ENCODE assay signal across 11 cellular contexts in the genomic region with DNA sequence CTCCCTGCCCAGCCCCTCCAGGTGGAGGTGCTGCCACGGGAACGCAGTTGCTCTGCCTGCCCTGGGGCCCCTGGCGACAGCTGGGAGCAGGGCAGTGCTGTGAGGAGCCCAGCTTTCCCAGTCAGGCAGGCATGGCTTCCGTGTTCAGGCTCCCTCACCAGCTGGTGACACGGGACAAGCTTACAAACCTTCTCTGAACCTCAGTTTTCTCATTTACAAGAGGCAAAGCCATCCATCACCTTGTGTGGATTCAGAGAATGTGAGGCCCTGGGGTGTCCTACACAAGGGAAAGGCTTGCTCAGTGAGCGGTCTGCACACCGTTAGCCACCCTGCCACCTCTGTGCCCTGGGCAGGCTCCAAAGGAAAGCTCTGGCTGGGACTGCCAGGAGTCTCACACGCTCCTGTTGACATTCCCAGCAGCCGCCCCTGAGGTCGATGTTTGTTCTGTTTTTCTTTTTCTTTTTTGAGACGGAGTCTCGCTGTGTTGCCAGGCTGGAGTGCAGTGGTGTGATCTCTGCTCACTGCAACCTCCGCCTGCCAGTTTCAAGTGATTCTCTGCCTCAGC. TPM values are rescaled to one million over a fixed set of nuclear protein-coding genes. Genes with fewer than 3 reads are reported as not detected.
DNase-seq lines count a peak whose midpoint lies in the region; ATAC-seq and TF ChIP-seq lines count a peak whose summit lies in the region.
"Had no signal": no experiment of that assay in that cellular context is flagged by ENCODE, and none has a peak within 500 bp of the region (broad histone marks: within the 10 kb centered on the region; RNA-seq: fewer than 3 reads in every experiment).

No MANE protein-coding gene starts in this region.

- CTCF ChIA-PET in CD4-positive, alpha-beta T cell (lab: Charles Lee): interaction anchor here (0.7 to 2.7 kb wide), 6 partner anchors 12 to 51 kb away, joined by 3 to 15 read pairs (median 4); a partner anchor contains a TSS
- CTCF ChIA-PET in SK-N-SH (lab: Yijun Ruan, JAX): interaction anchor here (1.1 to 2.3 kb wide), 4 partner anchors 12 to 37 kb away, joined by 4 to 15 read pairs (median 5); no protein-coding TSS in a partner anchor

- H3K27me3 ChIP-seq in CD4-positive, alpha-beta T cell (ENCODE audit: control insufficient read depth, insufficient read depth, low read length): no peaks in the 10 kb centered on the region
- H3K27me3 ChIP-seq in endocrine pancreas (ENCODE audit: control insufficient read depth, insufficient read depth, low read length) (no peaks in the 10 kb centered on the region), SK-N-SH (ENCODE audit: insufficient read depth) (no peaks in the 10 kb centered on the region)

- TF ChIP-seq EP300 in SK-N-SH (IDR thresholded peaks at IDR 0.05; ENCODE audit: borderline replicate concordance in 1 of 2, low read depth in 1 of 2, low read length in 1 of 2): no peak

- WGBS in SK-N-SH (ENCODE audit: low lambda C conversion rate): 100% methylated on average over 3 of the region's 13 CpGs

- no peak overlapping the region for H2AFZ ChIP-seq in SK-N-SH (ENCODE audit: low read depth)
- H2AFZ ChIP-seq: parathyroid adenoma had no signal

- no peaks in the 10 kb centered on the region for H3K9me2 ChIP-seq in SK-N-SH

- H4K20me1 ChIP-seq in SK-N-SH (ENCODE audit: insufficient read depth): no peaks in the 10 kb centered on the region

- intact Hi-C loops in CD4-positive, alpha-beta T cell (cut with DNase I, micrococcal nuclease): loop anchor here in 1 of 2 experiments (2.0 to 5.0 kb wide), 2 partner anchors 34 to 110 kb away; a partner anchor contains a TSS

- ATAC-seq in CD4-positive, alpha-beta T cell (ENCODE audit: poor library complexity): no peak

- H3K4me2 ChIP-seq in SK-N-SH: no peak overlapping the region

- no peaks in the 10 kb centered on the region for H3K79me2 ChIP-seq in SK-N-SH (ENCODE audit: insufficient read depth)
- H3K79me2 ChIP-seq: parathyroid adenoma had no signal

- no peaks in the 10 kb centered on the region for H3K9me3 ChIP-seq in CD4-positive, alpha-beta T cell (ENCODE audit: control insufficient read depth, low read length)
- no peaks in the 10 kb centered on the region for H3K9me3 ChIP-seq in endocrine pancreas (ENCODE audit: control insufficient read depth, low read length)
- H3K9me3 ChIP-seq in SK-N-SH: no peaks in the 10 kb centered on the region

- TF ChIP-seq CTCF in CD4-positive, alpha-beta T cell (IDR thresholded peaks at IDR 0.05): no peak
- 0 out of 2 replicates have a peak, but pooled peaks have one; percentile 19 for TF ChIP-seq CTCF in LNCaP clone FGC (IDR thresholded peaks at IDR 0.05; ENCODE audit: control insufficient read depth, extremely low read depth, insufficient read depth)
- no peak for TF ChIP-seq CTCF in progenitor cell of endocrine pancreas (IDR thresholded peaks at IDR 0.05; ENCODE audit: unreplicated experiment)
- TF ChIP-seq CTCF in SK-N-SH (IDR thresholded peaks at IDR 0.05): no peak

- no peak overlapping the region for H3K4me3 ChIP-seq in LNCaP clone FGC (ENCODE audit: low read depth, low read length)
- H3K4me3 ChIP-seq in endocrine pancreas (ENCODE audit: control insufficient read depth, insufficient read depth, low read length): no peak overlapping the region
- no peak overlapping the region for H3K4me3 ChIP-seq in SK-N-SH (ENCODE audit: low read depth in 2 of 2, low read length in 1 of 2)

- TF ChIP-seq RAD21 in SK-N-SH (IDR thresholded peaks at IDR 0.05; ENCODE audit: low read length): no peak

- H3K27ac ChIP-seq in CD4-positive, alpha-beta T cell (ENCODE audit: low read depth, low read length): peak overlapping the region; percentile 11
- H3K27ac ChIP-seq in SK-N-SH (ENCODE audit: low read depth in 2 of 2, low read length in 1 of 2): no peak overlapping the region
- H3K27ac ChIP-seq: parathyroid adenoma had no signal

- H3K9ac ChIP-seq in endocrine pancreas (ENCODE audit: control insufficient read depth, insufficient read depth, low read length) (peak overlapping the region; percentile 55), SK-N-SH (no peak overlapping the region)
- H3K9ac ChIP-seq: parathyroid adenoma had no signal

- DNase-seq in CD4-positive, alpha-beta T cell: no peak
- DNase-seq in LNCaP clone FGC (ENCODE audit: low read depth) (peak; percentile 50), progenitor cell of endocrine pancreas (ENCODE audit: low spot score, unreplicated experiment) (no peak), NCI-H2227 treated with DMSO at 0.1 percent for 48 hours (lab: John Stamatoyannopoulos, UW) (no peak), iPS-NIHi11 (ENCODE audit: low spot score) (no peak), SK-N-SH (no peak)
- DNase-seq in activated effector memory CD4-positive, alpha-beta T cell treated with anti-CD3 and anti-CD28 coated beads, Interleukin-2, amount 50 U/mL, for 16 hours: no peak
- DNase-seq: effector memory CD4-positive, alpha-beta T cell; NCI-H510A treated with DMSO at 0.1 percent for 48 hours had no signal

- H3K27ac Mint-ChIP-seq in CD4-positive, alpha-beta T cell: peak overlapping the region; percentile 88
- H3K27ac Mint-ChIP-seq in progenitor cell of endocrine pancreas: peak overlapping the region; percentile 29

- H3K9me3 Mint-ChIP-seq in CD4-positive, alpha-beta T cell: no peaks in the 10 kb centered on the region
- H3K9me3 Mint-ChIP-seq in progenitor cell of endocrine pancreas (ENCODE audit: low read depth): no peaks in the 10 kb centered on the region

- peaks cover 57% of the 10 kb centered on the region for H3K4me1 Mint-ChIP-seq in CD4-positive, alpha-beta T cell (ENCODE audit: low read depth)
- H3K4me1 Mint-ChIP-seq in progenitor cell of endocrine pancreas (ENCODE audit: low read depth): peaks cover 3% of the 10 kb centered on the region

- peaks cover 97% of the 10 kb centered on the region for H3K36me3 Mint-ChIP-seq in CD4-positive, alpha-beta T cell (ENCODE audit: low read depth)
- peaks cover 10% of the 10 kb centered on the region for H3K36me3 Mint-ChIP-seq in progenitor cell of endocrine pancreas (ENCODE audit: insufficient read depth)

- no peak overlapping the region for H3K4me3 Mint-ChIP-seq in CD4-positive, alpha-beta T cell
- H3K4me3 Mint-ChIP-seq in progenitor cell of endocrine pancreas (ENCODE audit: low read depth): no peak overlapping the region

- no peaks in the 10 kb centered on the region for H3F3A ChIP-seq in SK-N-SH (replicated peaks; ENCODE audit: insufficient read depth)

- peaks cover 9% of the 10 kb centered on the region for H3K36me3 ChIP-seq in endocrine pancreas (ENCODE audit: control insufficient read depth, insufficient read depth, low read length)
- peaks cover 0 to 21% of the 10 kb centered on the region in 2 experiments for H3K36me3 ChIP-seq in SK-N-SH (replicated peaks in 1 of 2; ENCODE audit: control insufficient read depth in 1 of 2, insufficient read depth in 2 of 2, low read length in 1 of 2)

- POLR2A ChIA-PET in CD4-positive, alpha-beta T cell (lab: Charles Lee): interaction anchor here (0.9 to 21.7 kb wide), 16 partner anchors 8 to 209 kb away, joined by 3 to 752 read pairs (median 9); a partner anchor contains a TSS
- POLR2A ChIA-PET in SK-N-SH (lab: Yijun Ruan, JAX): no interaction called here

- no peaks in the 10 kb centered on the region for H3K4me1 ChIP-seq in endocrine pancreas (ENCODE audit: control insufficient read depth, insufficient read depth, low read length)
- H3K4me1 ChIP-seq in SK-N-SH (ENCODE audit: control insufficient read depth in 1 of 2, insufficient read depth in 2 of 2, low read depth in 1 of 2, low read length in 1 of 2): no peaks in the 10 kb centered on the region; a peak in 1 of 4 replicates
- H3K4me1 ChIP-seq: parathyroid adenoma had no signal

- no peaks in the 10 kb centered on the region for H3K27me3 Mint-ChIP-seq in CD4-positive, alpha-beta T cell
- H3K27me3 Mint-ChIP-seq in progenitor cell of endocrine pancreas: no peaks in the 10 kb centered on the region

TF ChIP-seq in SK-N-SH, 30 proteins besides CTCF, POLR2A, EP300 and RAD21 (continues in another document):
- no peak for TF ChIP-seq SMC3 (IDR thresholded peaks at IDR 0.05; ENCODE audit: low read depth, low read length)
- no peak for TF ChIP-seq FOSL2 (IDR thresholded peaks at IDR 0.05; ENCODE audit: borderline replicate concordance, low read depth)
- no peak for TF ChIP-seq CHD2 (IDR thresholded peaks at IDR 0.05; ENCODE audit: low read length, partially characterized antibody)
- TF ChIP-seq RXRA (IDR thresholded peaks at IDR 0.05; ENCODE audit: borderline replicate concordance, low read depth): no peak
- TF ChIP-seq TEAD4 (IDR thresholded peaks at IDR 0.05; ENCODE audit: borderline replicate concordance, insufficient read depth): no peak
- TF ChIP-seq RFX5 (IDR thresholded peaks at IDR 0.05; ENCODE audit: low read length): no peak
- no peak for TF ChIP-seq FOXJ3 (CRISPR knock-in tag; IDR thresholded peaks at IDR 0.05)
- TF ChIP-seq NRF1 (IDR thresholded peaks at IDR 0.05; ENCODE audit: low read depth, low read length): no peak

RNA-seq across cellular contexts. Expression of a gene that starts 23.5 kb away (rescaled TPM):
- total RNA-seq in CD4-positive, alpha-beta T cell: 100 to 1,000 TPM; 440 to 453 TPM
- total RNA-seq in progenitor cell of endocrine pancreas: 61.8 and 66.1 TPM in 2 replicates
- polyA plus RNA-seq in SK-N-SH (2012; rRNA removed): 9.0 and 10.2 TPM in 2 replicates
- 3.8 and 7.1 TPM in 2 replicates for polyA plus RNA-seq in SK-N-SH (2012; cell fraction: cytosol; rRNA removed)
- 13.5 and 20.8 TPM in 2 replicates for polyA plus RNA-seq in SK-N-SH (2012; cell fraction: nucleus; rRNA removed)

RNA-seq across cellular contexts. Expression of a gene that starts 26.6 kb away (rescaled TPM):
- total RNA-seq in CD4-positive, alpha-beta T cell: 100 to 1,000 TPM; 263 to 272 TPM
- total RNA-seq in progenitor cell of endocrine pancreas: 64.0 and 64.9 TPM in 2 replicates
- polyA plus RNA-seq in SK-N-SH (2012; rRNA removed): 11.9 and 15.2 TPM in 2 replicates
- polyA plus RNA-seq in SK-N-SH (2012; cell fraction: cytosol; rRNA removed): 8.8 and 10.2 TPM in 2 replicates
- 33.8 and 37.1 TPM in 2 replicates for polyA plus RNA-seq in SK-N-SH (2012; cell fraction: nucleus; rRNA removed)

RNA-seq across cellular contexts. Expression of a gene that starts 31.6 kb away (rescaled TPM):
- total RNA-seq in CD4-positive, alpha-beta T cell: 100 to 1,000 TPM; 303 to 307 TPM
- 40.6 and 46.3 TPM in 2 replicates for total RNA-seq in progenitor cell of endocrine pancreas
- polyA plus RNA-seq in SK-N-SH (2012; rRNA removed): 17.8 and 23.0 TPM in 2 replicates
- 15.1 and 19.6 TPM in 2 replicates for polyA plus RNA-seq in SK-N-SH (2012; cell fraction: cytosol; rRNA removed)
- polyA plus RNA-seq in SK-N-SH (2012; cell fraction: nucleus; rRNA removed): 30.5 and 40.6 TPM in 2 replicates

RNA-seq across cellular contexts. Expression of a gene that starts 50.6 kb away (rescaled TPM):
- total RNA-seq in CD4-positive, alpha-beta T cell: 10 to 100 TPM; 53.7 to 54.8 TPM
- 68.7 and 76.5 TPM in 2 replicates for total RNA-seq in progenitor cell of endocrine pancreas
- polyA plus RNA-seq in SK-N-SH (2012; rRNA removed): 33.1 and 33.6 TPM in 2 replicates
- 41.1 and 46.9 TPM in 2 replicates for polyA plus RNA-seq in SK-N-SH (2012; cell fraction: cytosol; rRNA removed)
- 6.2 and 10.6 TPM in 2 replicates for polyA plus RNA-seq in SK-N-SH (2012; cell fraction: nucleus; rRNA removed)
